20 cellular contexts compared by ENCODE assay signal in the genomic region with DNA sequence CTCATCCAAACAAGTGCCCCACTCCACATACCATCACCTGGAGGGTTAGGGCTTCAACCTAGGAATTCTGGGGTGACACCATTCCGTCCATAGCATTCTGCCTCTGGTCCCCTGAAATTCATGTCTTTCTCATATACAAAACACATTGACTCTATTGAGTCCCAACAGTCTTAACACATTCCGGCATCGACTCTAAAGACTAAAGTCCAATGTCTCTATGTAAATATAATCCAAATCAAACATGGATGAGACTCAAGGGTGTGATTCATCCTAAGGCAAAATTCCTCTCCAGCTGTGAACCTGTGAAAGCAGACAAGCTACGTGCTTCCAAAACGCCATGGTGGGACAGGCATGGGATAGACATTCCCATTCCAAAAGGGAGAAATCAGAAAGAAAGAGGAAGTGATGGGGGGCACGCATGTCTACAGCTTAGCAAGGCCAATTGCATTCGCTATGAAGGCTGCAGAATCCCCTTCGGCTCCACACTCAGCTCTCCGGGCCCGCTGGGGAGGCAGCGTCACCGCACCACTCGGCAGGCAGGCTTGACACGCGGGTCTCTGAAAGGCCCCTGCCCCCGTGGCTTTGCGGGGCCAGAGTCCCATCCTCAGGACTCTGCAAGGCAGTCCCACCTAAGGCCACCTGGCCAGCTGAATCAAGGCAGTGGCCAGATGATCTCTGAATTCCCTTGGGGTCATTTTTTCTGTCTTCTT. TPM values are rescaled to one million over a fixed set of nuclear protein-coding genes. Genes with fewer than 3 reads are reported as not detected.
DNase-seq lines count a peak whose midpoint lies in the region; ATAC-seq, FAIRE-seq and TF ChIP-seq lines count a peak whose summit lies in the region.
"Had no signal": no experiment of that assay in that cellular context is flagged by ENCODE, and none has a peak within 500 bp of the region (broad histone marks: within the 10 kb centered on the region; RNA-seq: fewer than 3 reads in every experiment).

No MANE protein-coding gene starts in this region.

- H3K27me3 ChIP-seq in osteoblast (ENCODE audit: insufficient read depth, low read length): peaks cover 7% of the 10 kb centered on the region
- H3K27me3 ChIP-seq in foreskin keratinocyte: no peaks in the 10 kb centered on the region

- intact Hi-C loops in kidney (cut with DNase I): no loop called here

- TF ChIP-seq CTCF in kidney (IDR thresholded peaks at IDR 0.05; ENCODE audit: borderline replicate concordance, extremely low read depth, insufficient read depth) (no peak), osteoblast (IDR thresholded peaks at IDR 0.05; ENCODE audit: extremely low read depth, low read depth, low read length) (no peak), foreskin keratinocyte (conservative IDR thresholded peaks at IDR 0.05) (no peak)

- H3K36me3 Mint-ChIP-seq in immature natural killer cell: no peaks in the 10 kb centered on the region
- H3K36me3 Mint-ChIP-seq: CD14-positive monocyte had no signal

- H3K9me3 ChIP-seq in kidney (ENCODE audit: control insufficient read depth in 1 of 2, low read length in 2 of 2) (no peaks in the 10 kb centered on the region), osteoblast (ENCODE audit: low read depth, low read length) (no peaks in the 10 kb centered on the region)
- H3K9me3 ChIP-seq: SK-N-SH had no signal

- no peak overlapping the region for H3K9ac ChIP-seq in kidney (ENCODE audit: low read length in 2 of 2)
- H3K9ac ChIP-seq: SK-N-SH had no signal

- H3K27me3 Mint-ChIP-seq in immature natural killer cell (ENCODE audit: low read depth in 3 of 3): peaks cover 0 to 18% (median 4%) of the 10 kb centered on the region in 3 donors

- no peak for ATAC-seq in foreskin keratinocyte
- ATAC-seq: HCT116, Panc1 had no signal

- DNase-seq in COLO668 (lab: John Stamatoyannopoulos, UW; ENCODE audit: unreplicated experiment) (peak; percentile 10), HT-29 (ENCODE audit: low spot score) (peak; percentile 7), kidney (peak; percentile 45), osteoblast (ENCODE audit: insufficient read length, low spot score, missing footprints) (peak; percentile 65), foreskin keratinocyte (no peak), immature natural killer cell (no peak), NOMO-1 treated with DMSO at 0.1 percent for 48 hours (lab: John Stamatoyannopoulos, UW; ENCODE audit: unreplicated experiment) (no peak)
- DNase-seq: ACHN, AML-193, DMS53, KBM-7, NCI-H1417 treated with DMSO at 0.1 percent for 48 hours, NCI-H2029, NCI-H2171 treated with DMSO at 0.1 percent for 48 hours, NCI-H510A, SK-N-SH had no signal

- H3K79me2 ChIP-seq in osteoblast (ENCODE audit: insufficient read depth, low read length): no peaks in the 10 kb centered on the region

- no peak overlapping the region for H3K4me3 Mint-ChIP-seq in immature natural killer cell
- H3K4me3 Mint-ChIP-seq: CD14-positive monocyte had no signal

- H3K9me3 Mint-ChIP-seq in immature natural killer cell: no peaks in the 10 kb centered on the region

- H4K20me1 ChIP-seq in osteoblast (ENCODE audit: insufficient read depth, low read length): no peaks in the 10 kb centered on the region

- H3K4me3 ChIP-seq in kidney (ENCODE audit: low read length in 2 of 2) (no peak overlapping the region), osteoblast (ENCODE audit: insufficient read depth, low read length) (no peak overlapping the region)

- H2AFZ ChIP-seq in osteoblast (ENCODE audit: low read length): no peak overlapping the region

- no peak overlapping the region for H3K4me2 ChIP-seq in osteoblast (ENCODE audit: insufficient read depth, low read length)
- H3K4me2 ChIP-seq: SK-N-SH had no signal

- H3K27ac ChIP-seq in kidney (ENCODE audit: low read depth in 2 of 2, low read length in 2 of 2): no peak overlapping the region
- no peak overlapping the region for H3K27ac ChIP-seq in osteoblast (ENCODE audit: low read depth, low read length)
- H3K27ac ChIP-seq in foreskin keratinocyte: no peak overlapping the region
- H3K27ac ChIP-seq: HL-60 had no signal

- no peak for FAIRE-seq in kidney (lab: Jason Lieb, UNC)

- H3K4me1 Mint-ChIP-seq in immature natural killer cell: no peaks in the 10 kb centered on the region
- H3K4me1 Mint-ChIP-seq: CD14-positive monocyte had no signal

- H3K4me1 ChIP-seq in kidney (ENCODE audit: control insufficient read depth in 1 of 2, insufficient read depth in 1 of 2, low read depth in 1 of 2, low read length in 2 of 2): no peaks in the 10 kb centered on the region
- H3K4me1 ChIP-seq in osteoblast (ENCODE audit: insufficient read depth, low read length): no peaks in the 10 kb centered on the region
- no peaks in the 10 kb centered on the region for H3K4me1 ChIP-seq in foreskin keratinocyte

- no peak overlapping the region for H3K27ac Mint-ChIP-seq in immature natural killer cell
- H3K27ac Mint-ChIP-seq: CD14-positive monocyte had no signal

- H3K36me3 ChIP-seq in kidney (ENCODE audit: control insufficient read depth in 1 of 2, insufficient read depth in 2 of 2, low read length in 2 of 2) (no peaks in the 10 kb centered on the region), osteoblast (ENCODE audit: insufficient read depth, low read length) (no peaks in the 10 kb centered on the region)

RNA-seq across cellular contexts. Expression of a gene that starts 53.2 kb away (rescaled TPM):
- total RNA-seq in HT-29 (2014; rRNA removed; shearing (Covaris generic)): 0.53 TPM in 1 of 2 replicates, not detected in the other
- total RNA-seq in kidney (36.2 TPM), osteoblast (1.1 and 1.5 TPM in 2 replicates), foreskin keratinocyte (0.04 and 0.10 TPM in 2 replicates)
- polyA plus RNA-seq in kidney (ENCODE audit: insufficient read depth, low read depth, low replicate concordance) (21.9 TPM), foreskin keratinocyte (0.08 and 0.13 TPM in 2 replicates), immature natural killer cell (not detected)
- polyA plus RNA-seq: CD14-positive monocyte had no signal

Comparison
In these comparisons a context has a peak if more than half of its experiments do, and no peak if none do; other contexts are left out.
1. DNase-seq: peak in COLO668 (single experiment), HT-29 (single experiment), kidney (single experiment) and osteoblast (single experiment); none in foreskin keratinocyte (0 of 2), immature natural killer cell (0 of 3) and NOMO-1 treated with DMSO at 0.1 percent for 48 hours (single experiment).
2. RNA of a gene that starts 53.2 kb away (total RNA-seq): 36.2 TPM in kidney (single experiment); 1.1 to 1.5 TPM in osteoblast, 0.53 TPM in HT-29 and 0.04 to 0.10 TPM in foreskin keratinocyte; every median in the first group is over 10 times any median in the second.